Comparison of ENCODE assay signal across 8 cellular contexts in genomic region chr13:45047394-45048328, GRCh38. TPM values are rescaled to one million over a fixed set of nuclear protein-coding genes. Genes with fewer than 3 reads are reported as not detected.
DNase-seq lines count a peak whose midpoint lies in the region; ATAC-seq and TF ChIP-seq lines count a peak whose summit lies in the region.

No MANE protein-coding gene starts in this region.

- H3K4me3 Mint-ChIP-seq in nephron progenitor cell = peak overlapping the region; percentile 92

- ATAC-seq in GM19397 (IDR thresholded peaks at IDR 0.05; ENCODE audit: unreplicated experiment) (peak; percentile 58), RWPE2 (ENCODE audit: low read depth) (peak; percentile 87)

- no peaks in the 10 kb centered on the region for H3K36me3 ChIP-seq in RWPE2 (ENCODE audit: low read depth)

- H3K27ac Mint-ChIP-seq in nephron progenitor cell = no peak overlapping the region

- no peaks in the 10 kb centered on the region for H3K4me1 ChIP-seq in RWPE2 (ENCODE audit: insufficient read depth, poor library complexity, severe bottlenecking)

- H3K27me3 Mint-ChIP-seq in nephron progenitor cell (ENCODE audit: low read depth, poor library complexity) = peaks cover 16% of the 10 kb centered on the region

- H3K27me3 ChIP-seq in RWPE2 (ENCODE audit: insufficient read depth, poor library complexity, severe bottlenecking) = no peaks in the 10 kb centered on the region

- peak; percentile 96 for TF ChIP-seq CTCF in RWPE2 (IDR thresholded peaks at IDR 0.05; ENCODE audit: poor library complexity, severe bottlenecking)
- peak; percentile 83 for TF ChIP-seq CTCF in foreskin fibroblast (IDR thresholded peaks at IDR 0.05; ENCODE audit: low read depth, low read length)
- TF ChIP-seq CTCF in nephron progenitor cell (IDR thresholded peaks at IDR 0.05) = peak; percentile 93

- DNase-seq in Ammon's horn (ENCODE audit: low spot score) (peak; percentile 93), LHCN-M2 (ENCODE audit: low read depth) (peak; percentile 84), RWPE2 (ENCODE audit: low spot score) (peak; percentile 64), foreskin fibroblast (peak; percentile 83 to 95), nephron progenitor cell (peak; percentile 74)
- DNase-seq in activated effector memory CD4-positive, alpha-beta T cell treated with Interleukin-2 at 50 U/mL for 16 hours = peak; percentile 59
- DNase-seq in stimulated activated naive CD4-positive, alpha-beta T cell treated with Interleukin-2 at 50 U/mL for 16 hours (lab: John Stamatoyannopoulos, UW) = peak; percentile 71

- no peaks in the 10 kb centered on the region for H3K36me3 Mint-ChIP-seq in nephron progenitor cell (ENCODE audit: low read depth)

- H3K9me3 Mint-ChIP-seq in nephron progenitor cell = no peaks in the 10 kb centered on the region

- H3K4me3 ChIP-seq in RWPE2 (ENCODE audit: severe bottlenecking) (peak overlapping the region; percentile 16), foreskin fibroblast (ENCODE audit: low read depth in 1 of 2, low read length in 2 of 2) (peak overlapping the region; percentile 45 to 75)

- peaks cover 33% of the 10 kb centered on the region for H3K4me1 Mint-ChIP-seq in nephron progenitor cell

- no peak overlapping the region for H3K27ac ChIP-seq in RWPE2 (ENCODE audit: poor library complexity, severe bottlenecking)

- no peaks in the 10 kb centered on the region for H3K9me3 ChIP-seq in RWPE2 (ENCODE audit: severe bottlenecking)

RNA-seq across cellular contexts. Expression of gene GPALPP1, which starts 58.3 kb away (rescaled TPM):
- total RNA-seq in LHCN-M2 (2014; rRNA removed) = 24.4 and 25.3 TPM in 2 replicates
- polyA plus RNA-seq in LHCN-M2 (2012) = 10.6 TPM

RNA-seq across cellular contexts. Expression of gene NUFIP1, which starts 58.4 kb away (rescaled TPM):
- 4.0 and 4.1 TPM in 2 replicates for total RNA-seq in LHCN-M2 (2014; rRNA removed)
- polyA plus RNA-seq in LHCN-M2 (2012) = 3.5 TPM
